In genomic region chr16:57422026-57422944, GRCh38 we compare ENCODE assay signal across 7 cellular contexts.
DNase-seq lines count a peak whose midpoint lies in the region; ATAC-seq and TF ChIP-seq lines count a peak whose summit lies in the region.

No MANE protein-coding gene starts in this region.

- H3K9me3 ChIP-seq in tibial artery: no peaks in the 10 kb centered on the region

- H3K4me1 ChIP-seq in tibial artery: peaks cover 7 to 38% (median 22%) of the 10 kb centered on the region in 4 donors

- no peak overlapping the region for H3K4me3 ChIP-seq in tibial artery

- peak; percentile 43 for TF ChIP-seq CTCF in GM10248 (IDR thresholded peaks at IDR 0.05; ENCODE audit: control extremely low read depth, extremely low read depth, low read depth, missing control alignments)
- TF ChIP-seq CTCF in tibial artery (IDR thresholded peaks at IDR 0.05): peak; percentile 75 to 78

- peaks cover 0 to 15% (median 3%) of the 10 kb centered on the region in 3 donors for H3K36me3 ChIP-seq in tibial artery

- H3K27ac ChIP-seq in tibial artery: peak overlapping the region; percentile 8 to 31

- POLR2A ChIA-PET in GM10248 (lab: Yijun Ruan, JAX): no interaction called here

- no peaks in the 10 kb centered on the region for H3K27me3 ChIP-seq in tibial artery

- no peak for ATAC-seq in HG02610 (IDR thresholded peaks at IDR 0.05; ENCODE audit: unreplicated experiment)

- intact Hi-C loops in tibial artery (cut with DNase I; ENCODE audit: low total_unique reads): loop anchor here (5.0 to 10.0 kb wide), 2 partner anchors 237 to 330 kb away; partner anchors contain the start of genes CPNE2, PSME3IP1 and RSPRY1

- DNase-seq in GM10248 (ENCODE audit: extremely low spot score) (no peak), NCI-H146 (lab: John Stamatoyannopoulos, UW) (peak; percentile 54), amniotic stem cell (lab: John Stamatoyannopoulos, UW) (peak; percentile 22), inferior parietal cortex (ENCODE audit: extremely low spot score) (peak; percentile 41), tibial artery (peak; percentile 65 to 81), GM19240 (ENCODE audit: insufficient read length, low spot score) (no peak)

- CTCF ChIA-PET in GM10248 (lab: Yijun Ruan, JAX): interaction anchor here (1.0 to 17.8 kb wide), 16 partner anchors 9 to 456 kb away, joined by 3 to 454 read pairs (median 4); partner anchors contain the start of genes CIAPIN1, COQ9 and CX3CL1

Comparison
In these comparisons a context has a peak if more than half of its experiments do, and no peak if none do; other contexts are left out.
1. DNase-seq: peak in NCI-H146 (single experiment), amniotic stem cell (single experiment), inferior parietal cortex (single experiment) and tibial artery (2 of 2); none in GM10248 (single experiment) and GM19240 (single experiment).